Comparison of ENCODE assay signal across 8 cellular contexts in the genomic region with DNA sequence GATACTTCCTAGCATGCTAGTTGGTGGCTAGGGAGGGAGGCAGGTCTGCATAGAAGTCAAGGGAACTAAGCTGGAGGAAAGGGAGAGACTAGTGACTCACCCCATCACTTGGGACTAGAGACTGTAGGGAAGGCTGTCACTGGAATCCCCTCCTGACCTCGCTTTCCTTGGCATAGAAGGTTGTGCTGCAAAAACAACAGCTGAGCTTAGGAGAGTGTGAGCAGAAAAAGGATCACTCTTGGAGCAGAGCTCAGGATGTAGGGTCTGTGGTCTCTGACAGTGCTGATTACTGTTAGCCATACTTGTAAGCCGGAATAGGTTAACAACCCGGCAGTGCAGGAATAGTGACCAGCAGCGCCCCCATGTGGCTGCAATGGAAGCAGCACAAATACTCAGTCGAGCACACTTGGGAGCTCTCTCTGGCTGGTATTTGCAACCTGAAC.
DNase-seq lines count a peak whose midpoint lies in the region; ATAC-seq and TF ChIP-seq lines count a peak whose summit lies in the region.

No MANE protein-coding gene starts in this region.

- CTCF ChIA-PET in AG04450 (lab: Charles Lee) = interaction anchor here (0.7 to 0.9 kb wide), 2 partner anchors 10 to 31 kb away, joined by 3 read pairs; no protein-coding TSS in a partner anchor
- CTCF ChIA-PET in activated CD4-positive, alpha-beta memory T cell treated with anti-CD3 and anti-CD28 coated beads, Interleukin-2, amount 10 ng/mL, durations not matched to agents 7 days and 5 days (lab: Charles Lee) = interaction anchor here (0.7 to 3.3 kb wide), 19 partner anchors 10 to 241 kb away, joined by 3 to 35 read pairs (median 4); a partner anchor contains a TSS

- no peaks in the 10 kb centered on the region for H3K36me3 ChIP-seq in GM23338 (ENCODE audit: insufficient read depth)

- peaks cover 17% of the 10 kb centered on the region for H3K4me1 Mint-ChIP-seq in GM23338
- H3K4me1 Mint-ChIP-seq in activated CD4-positive, alpha-beta memory T cell treated with anti-CD3 and anti-CD28 coated beads, Interleukin-2, amount 10 ng/mL, durations not matched to agents 7 days and 5 days = peaks cover 3% of the 10 kb centered on the region

- POLR2A ChIA-PET in AG04450 (lab: Yijun Ruan, JAX) = no interaction called here
- POLR2A ChIA-PET in activated CD4-positive, alpha-beta memory T cell treated with anti-CD3 and anti-CD28 coated beads, Interleukin-2, amount 10 ng/mL, durations not matched to agents 7 days and 5 days (lab: Charles Lee) = no interaction called here

- TF ChIP-seq CTCF in AG04450 (IDR thresholded peaks at IDR 0.05; ENCODE audit: low read depth, low read length) (peak; percentile 37), GM23338 (conservative IDR thresholded peaks at IDR 0.05; ENCODE audit: low read depth in 2 of 2) (peak; percentile 92 to 96)

- H3K4me3 ChIP-seq in AG04450 (ENCODE audit: low read depth, low read length) (no peak overlapping the region), GM23338 (no peak overlapping the region)

- peaks cover 16% of the 10 kb centered on the region for H3K9me3 Mint-ChIP-seq in GM23338
- H3K9me3 Mint-ChIP-seq in activated CD4-positive, alpha-beta memory T cell treated with anti-CD3 and anti-CD28 coated beads, Interleukin-2, amount 10 ng/mL, durations not matched to agents 7 days and 5 days = peaks cover 8% of the 10 kb centered on the region

- ATAC-seq in GM23338 = peak; percentile 96

- H4K20me1 ChIP-seq in GM23338 (replicated peaks; ENCODE audit: insufficient read depth) = no peaks in the 10 kb centered on the region

- no peak overlapping the region for H2AFZ ChIP-seq in GM23338

- DNase-seq in AG04450 (ENCODE audit: low read depth, low spot score) = no peak
- DNase-seq in GM23338 (ENCODE audit: low spot score) = peak; percentile 84
- DNase-seq in activated CD4-positive, alpha-beta memory T cell treated with anti-CD3 and anti-CD28 coated beads, Interleukin-2, amount 10 ng/mL, durations not matched to agents 7 days and 5 days = peak; percentile 50
- peak; percentile 68 for DNase-seq in iPS-NIHi11 (ENCODE audit: low spot score)
- DNase-seq in ureter (ENCODE audit: low spot score) = no peak
- DNase-seq in GM19240 (ENCODE audit: insufficient read length, low spot score) = no peak
- DNase-seq in SIG-M5 (lab: John Stamatoyannopoulos, UW) = no peak
- DNase-seq in GM19238 (ENCODE audit: insufficient read length, low spot score) = no peak

- H3K27ac ChIP-seq in AG04450 (ENCODE audit: low read depth, low read length) (no peak overlapping the region), GM23338 (ENCODE audit: low read depth) (no peak overlapping the region)

- no peaks in the 10 kb centered on the region for H3K27me3 ChIP-seq in AG04450 (ENCODE audit: control insufficient read depth, insufficient read depth, low read length)
- no peaks in the 10 kb centered on the region for H3K27me3 ChIP-seq in GM23338 (ENCODE audit: insufficient read depth)

- peaks cover 7% of the 10 kb centered on the region; the same call in 2 of the 3 replicates for H3K36me3 Mint-ChIP-seq in GM23338 (ENCODE audit: low read depth)
- no peaks in the 10 kb centered on the region for H3K36me3 Mint-ChIP-seq in activated CD4-positive, alpha-beta memory T cell treated with anti-CD3 and anti-CD28 coated beads, Interleukin-2, amount 10 ng/mL, durations not matched to agents 7 days and 5 days (ENCODE audit: low read depth)

- no peaks in the 10 kb centered on the region for H3K4me1 ChIP-seq in GM23338 (ENCODE audit: insufficient read depth)

- peaks cover 4% of the 10 kb centered on the region for H3K27me3 Mint-ChIP-seq in GM23338 (ENCODE audit: insufficient read depth, low read depth, poor library complexity)
- H3K27me3 Mint-ChIP-seq in activated CD4-positive, alpha-beta memory T cell treated with anti-CD3 and anti-CD28 coated beads, Interleukin-2, amount 10 ng/mL, durations not matched to agents 7 days and 5 days = peaks cover 5% of the 10 kb centered on the region

- no peaks in the 10 kb centered on the region for H3F3A ChIP-seq in GM23338 (replicated peaks; ENCODE audit: low read depth)

- H3K4me2 ChIP-seq in GM23338 = no peak overlapping the region

- H3K79me2 ChIP-seq in GM23338 (replicated peaks; ENCODE audit: insufficient read depth) = no peaks in the 10 kb centered on the region

- H3K9me3 ChIP-seq in AG04450 (ENCODE audit: control insufficient read depth, insufficient read depth, low read length) = peaks cover 6% of the 10 kb centered on the region; the same call in 1 of the 2 replicates

- no peak overlapping the region for H3K27ac Mint-ChIP-seq in GM23338
- H3K27ac Mint-ChIP-seq in activated CD4-positive, alpha-beta memory T cell treated with anti-CD3 and anti-CD28 coated beads, Interleukin-2, amount 10 ng/mL, durations not matched to agents 7 days and 5 days = no peak overlapping the region

- no peaks in the 10 kb centered on the region for H3K9me2 ChIP-seq in GM23338 (ENCODE audit: insufficient read depth)

- no peak overlapping the region for H3K4me3 Mint-ChIP-seq in GM23338
- no peak overlapping the region for H3K4me3 Mint-ChIP-seq in activated CD4-positive, alpha-beta memory T cell treated with anti-CD3 and anti-CD28 coated beads, Interleukin-2, amount 10 ng/mL, durations not matched to agents 7 days and 5 days

TF ChIP-seq in GM23338, 12 proteins besides CTCF, POLR2A, EP300 and RAD21 (continues in another document):
- TF ChIP-seq, protein P1, sequence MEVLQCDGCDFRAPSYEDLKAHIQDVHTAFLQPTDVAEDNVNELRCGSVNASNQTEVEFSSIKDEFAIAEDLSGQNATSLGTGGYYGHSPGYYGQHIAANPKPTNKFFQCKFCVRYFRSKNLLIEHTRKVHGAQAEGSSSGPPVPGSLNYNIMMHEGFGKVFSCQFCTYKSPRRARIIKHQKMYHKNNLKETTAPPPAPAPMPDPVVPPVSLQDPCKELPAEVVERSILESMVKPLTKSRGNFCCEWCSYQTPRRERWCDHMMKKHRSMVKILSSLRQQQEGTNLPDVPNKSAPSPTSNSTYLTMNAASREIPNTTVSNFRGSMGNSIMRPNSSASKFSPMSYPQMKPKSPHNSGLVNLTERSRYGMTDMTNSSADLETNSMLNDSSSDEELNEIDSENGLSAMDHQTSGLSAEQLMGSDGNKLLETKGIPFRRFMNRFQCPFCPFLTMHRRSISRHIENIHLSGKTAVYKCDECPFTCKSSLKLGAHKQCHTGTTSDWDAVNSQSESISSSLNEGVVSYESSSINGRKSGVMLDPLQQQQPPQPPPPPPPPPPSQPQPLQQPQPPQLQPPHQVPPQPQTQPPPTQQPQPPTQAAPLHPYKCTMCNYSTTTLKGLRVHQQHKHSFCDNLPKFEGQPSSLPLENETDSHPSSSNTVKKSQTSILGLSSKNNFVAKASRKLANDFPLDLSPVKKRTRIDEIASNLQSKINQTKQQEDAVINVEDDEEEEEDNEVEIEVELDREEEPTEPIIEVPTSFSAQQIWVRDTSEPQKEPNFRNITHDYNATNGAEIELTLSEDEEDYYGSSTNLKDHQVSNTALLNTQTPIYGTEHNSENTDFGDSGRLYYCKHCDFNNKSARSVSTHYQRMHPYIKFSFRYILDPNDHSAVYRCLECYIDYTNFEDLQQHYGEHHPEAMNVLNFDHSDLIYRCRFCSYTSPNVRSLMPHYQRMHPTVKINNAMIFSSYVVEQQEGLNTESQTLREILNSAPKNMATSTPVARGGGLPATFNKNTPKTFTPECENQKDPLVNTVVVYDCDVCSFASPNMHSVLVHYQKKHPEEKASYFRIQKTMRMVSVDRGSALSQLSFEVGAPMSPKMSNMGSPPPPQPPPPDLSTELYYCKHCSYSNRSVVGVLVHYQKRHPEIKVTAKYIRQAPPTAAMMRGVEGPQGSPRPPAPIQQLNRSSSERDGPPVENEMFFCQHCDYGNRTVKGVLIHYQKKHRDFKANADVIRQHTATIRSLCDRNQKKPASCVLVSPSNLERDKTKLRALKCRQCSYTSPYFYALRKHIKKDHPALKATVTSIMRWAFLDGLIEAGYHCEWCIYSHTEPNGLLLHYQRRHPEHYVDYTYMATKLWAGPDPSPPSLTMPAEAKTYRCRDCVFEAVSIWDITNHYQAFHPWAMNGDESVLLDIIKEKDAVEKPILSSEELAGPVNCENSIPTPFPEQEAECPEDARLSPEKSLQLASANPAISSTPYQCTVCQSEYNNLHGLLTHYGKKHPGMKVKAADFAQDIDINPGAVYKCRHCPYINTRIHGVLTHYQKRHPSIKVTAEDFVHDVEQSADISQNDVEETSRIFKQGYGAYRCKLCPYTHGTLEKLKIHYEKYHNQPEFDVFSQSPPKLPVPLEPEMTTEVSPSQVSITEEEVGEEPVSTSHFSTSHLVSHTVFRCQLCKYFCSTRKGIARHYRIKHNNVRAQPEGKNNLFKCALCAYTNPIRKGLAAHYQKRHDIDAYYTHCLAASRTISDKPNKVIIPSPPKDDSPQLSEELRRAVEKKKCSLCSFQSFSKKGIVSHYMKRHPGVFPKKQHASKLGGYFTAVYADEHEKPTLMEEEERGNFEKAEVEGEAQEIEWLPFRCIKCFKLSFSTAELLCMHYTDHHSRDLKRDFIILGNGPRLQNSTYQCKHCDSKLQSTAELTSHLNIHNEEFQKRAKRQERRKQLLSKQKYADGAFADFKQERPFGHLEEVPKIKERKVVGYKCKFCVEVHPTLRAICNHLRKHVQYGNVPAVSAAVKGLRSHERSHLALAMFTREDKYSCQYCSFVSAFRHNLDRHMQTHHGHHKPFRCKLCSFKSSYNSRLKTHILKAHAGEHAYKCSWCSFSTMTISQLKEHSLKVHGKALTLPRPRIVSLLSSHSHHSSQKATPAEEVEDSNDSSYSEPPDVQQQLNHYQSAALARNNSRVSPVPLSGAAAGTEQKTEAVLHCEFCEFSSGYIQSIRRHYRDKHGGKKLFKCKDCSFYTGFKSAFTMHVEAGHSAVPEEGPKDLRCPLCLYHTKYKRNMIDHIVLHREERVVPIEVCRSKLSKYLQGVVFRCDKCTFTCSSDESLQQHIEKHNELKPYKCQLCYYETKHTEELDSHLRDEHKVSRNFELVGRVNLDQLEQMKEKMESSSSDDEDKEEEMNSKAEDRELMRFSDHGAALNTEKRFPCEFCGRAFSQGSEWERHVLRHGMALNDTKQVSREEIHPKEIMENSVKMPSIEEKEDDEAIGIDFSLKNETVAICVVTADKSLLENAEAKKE (CRISPR knock-in tag; IDR thresholded peaks at IDR 0.05) = no peak
- no peak for TF ChIP-seq ZNF331 (CRISPR knock-in tag; IDR thresholded peaks at IDR 0.05; ENCODE audit: low read depth)

Comparison
In these comparisons a context has a peak if more than half of its experiments do, and no peak if none do; other contexts are left out.
1. DNase-seq: peak in GM23338 (single experiment), activated CD4-positive, alpha-beta memory T cell treated with anti-CD3 and anti-CD28 coated beads, Interleukin-2, amount 10 ng/mL, durations not matched to agents 7 days and 5 days (single experiment) and iPS-NIHi11 (single experiment); none in AG04450 (single experiment), ureter (single experiment), GM19240 (single experiment), SIG-M5 (single experiment) and GM19238 (single experiment).